ENCODE assay signal across 11 cellular contexts in genomic region chr6:96781557-96781956, GRCh38.
"Had no signal": no experiment of that assay in that cellular context is flagged by ENCODE, and none has a peak within 500 bp of the region (broad histone marks: within the 10 kb centered on the region; RNA-seq: fewer than 3 reads in every experiment).

No MANE protein-coding gene starts in this region.

- H3K27ac Mint-ChIP-seq: GM23338, H9, HFFc6 had no signal

- H3K27ac ChIP-seq: GM23248 had no signal

- H3K4me3 Mint-ChIP-seq: GM23338, H9, HFFc6 had no signal

- H3K4me2 ChIP-seq: GM23338 had no signal

- FAIRE-seq: H1, H54 had no signal

- ATAC-seq: GM23338, HCT116 had no signal

- H3K36me3 ChIP-seq: HAP-1 had no signal

- H3K4me3 ChIP-seq: GM23248, GM23338, HAP-1 had no signal

- DNase-seq: GM23248, GOT3, H7, H9, HCEC 1CT, HFFc6 had no signal

- H3K9me3 ChIP-seq: HAP-1 had no signal

- H3K9ac ChIP-seq: GM23248 had no signal

- H3K9me3 Mint-ChIP-seq: GM23338, H9, HFFc6 had no signal

- H3K4me1 Mint-ChIP-seq: GM23338 had no signal

- H2AFZ ChIP-seq: GM23248, GM23338 had no signal
